Comparison of ENCODE assay signal across 25 cellular contexts in the genomic region with DNA sequence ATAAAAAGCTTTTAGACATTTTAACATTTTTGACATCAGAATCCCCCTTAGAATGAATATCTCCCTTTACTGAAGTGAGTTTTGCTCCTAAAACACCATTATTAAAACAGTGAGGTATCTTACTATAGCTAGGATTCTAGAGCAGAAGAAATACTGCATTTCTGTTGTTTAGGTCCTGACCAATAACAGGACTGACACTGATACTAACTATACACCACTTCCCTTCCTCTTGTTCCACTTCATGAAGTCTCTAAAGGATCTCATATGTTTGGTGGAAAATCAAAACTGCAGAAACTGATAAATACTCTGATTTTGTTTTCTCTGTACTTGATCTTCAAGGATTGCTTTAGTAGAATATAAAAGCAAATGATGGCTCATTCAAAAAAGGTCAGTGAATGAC.
"Had no signal": no experiment of that assay in that cellular context is flagged by ENCODE, and none has a peak within 500 bp of the region (broad histone marks: within the 10 kb centered on the region; RNA-seq: fewer than 3 reads in every experiment).

No MANE protein-coding gene starts in this region.

- H3K4me3 Mint-ChIP-seq: naive thymus-derived CD4-positive, alpha-beta T cell; natural killer cell; nephron; neural progenitor cell; stimulated activated memory B cell treated with anti-CD40 and anti-IgM and Interleukin-4, amounts not matched to agents 10 μg/mL and 1 μg/mL and 100 μg/mL, for 72 hours; stimulated activated naive CD8-positive, alpha-beta T cell treated with anti-CD3 and anti-CD28 coated beads, Interleukin-15, amount 100 ng/mL, for 72 hours had no signal

- FAIRE-seq: small intestine, urothelium cell line had no signal

- H3K27me3 Mint-ChIP-seq: naive thymus-derived CD4-positive, alpha-beta T cell; progenitor cell of endocrine pancreas; stimulated activated memory B cell treated with anti-CD40 and anti-IgM and Interleukin-4, amounts not matched to agents 10 μg/mL and 1 μg/mL and 100 μg/mL, for 72 hours; stimulated activated naive CD8-positive, alpha-beta T cell treated with anti-CD3 and anti-CD28 coated beads, Interleukin-15, amount 100 ng/mL, for 72 hours had no signal

- DNase-seq: naive thymus-derived CD4-positive, alpha-beta T cell; natural killer cell; occipital lobe; ovary; posterior cingulate gyrus; psoas muscle; right cardiac atrium; right lobe of liver; sigmoid colon; small intestine; stimulated activated CD4-positive, alpha-beta T cell treated with anti-CD3 and anti-CD28 coated beads, Interleukin-15, amount 100 ng/mL, for 24 hours; stimulated activated CD4-positive, alpha-beta T cell treated with anti-CD3 and anti-CD28 coated beads, Interleukin-2, amount 100 ng/mL, for 24 hours; stimulated activated CD4-positive, alpha-beta T cell treated with anti-CD3 and anti-CD28 coated beads, Interleukin-2, amount 100 ng/mL, for 48 hours; stimulated activated CD4-positive, alpha-beta T cell treated with anti-CD3 and anti-CD28 coated beads, Interleukin-4, amount 100 ng/mL, for 4 hours; stimulated activated CD8-positive, alpha-beta memory T cell treated with anti-CD3 and anti-CD28 coated beads, Interleukin-4, amount 100 ng/mL, for 48 hours; stimulated activated naive CD4-positive, alpha-beta T cell treated with Interleukin-2 at 50 U/mL for 16 hours; stimulated activated naive CD8-positive, alpha-beta T cell treated with anti-CD3 and anti-CD28 coated beads, Interleukin-15, amount 100 ng/mL, for 72 hours; thyroid gland; trophoblast cell; upper lobe of left lung had no signal

- H3K27ac Mint-ChIP-seq: natural killer cell; nephron; neural progenitor cell; progenitor cell of endocrine pancreas; stimulated activated memory B cell treated with anti-CD40 and anti-IgM and Interleukin-4, amounts not matched to agents 10 μg/mL and 1 μg/mL and 100 μg/mL, for 72 hours; stimulated activated naive CD8-positive, alpha-beta T cell treated with anti-CD3 and anti-CD28 coated beads, Interleukin-15, amount 100 ng/mL, for 72 hours had no signal

- H3K4me1 Mint-ChIP-seq: nephron; neural progenitor cell; stimulated activated memory B cell treated with anti-CD40 and anti-IgM and Interleukin-4, amounts not matched to agents 10 μg/mL and 1 μg/mL and 100 μg/mL, for 72 hours had no signal

- ATAC-seq: naive thymus-derived CD4-positive, alpha-beta T cell; natural killer cell; psoas muscle; right cardiac atrium; right lobe of liver; stimulated activated memory B cell treated with anti-CD40 and anti-IgM and Interleukin-4, amounts not matched to agents 10 μg/mL and 1 μg/mL and 100 μg/mL, for 72 hours; stimulated activated naive CD8-positive, alpha-beta T cell treated with anti-CD3 and anti-CD28 coated beads, Interleukin-15, amount 100 ng/mL, for 72 hours had no signal
